8 cellular contexts compared by ENCODE assay signal in genomic region chr5:38846379-38846967, GRCh38. TPM values are rescaled to one million over a fixed set of nuclear protein-coding genes. Genes with fewer than 3 reads are reported as not detected.
A peak's percentile ranks its signal among the peaks of the same experiment; 100 is the strongest.
DNase-seq lines count a peak whose midpoint lies in the region; ATAC-seq and TF ChIP-seq lines count a peak whose summit lies in the region.

No MANE protein-coding gene starts in this region.

- H2AFZ ChIP-seq in H9 (ENCODE audit: low read length) (no peak overlapping the region), smooth muscle cell (ENCODE audit: low read depth) (peak overlapping the region; percentile 76)

- peak overlapping the region in 1 of 3 experiments; percentile 2; a peak in 1 of 7 replicates for H3K27ac Mint-ChIP-seq in H9
- H3K27ac Mint-ChIP-seq in activated naive CD8-positive, alpha-beta T cell treated with anti-CD3 and anti-CD28 coated beads for 36 hours = no peak overlapping the region

- H3K18ac ChIP-seq in H9 (ENCODE audit: insufficient read length, low read depth, low read length) = peak overlapping the region; percentile 49

- H4K20me1 ChIP-seq in H9 (ENCODE audit: control insufficient read depth, insufficient read depth, insufficient read length) (no peaks in the 10 kb centered on the region), smooth muscle cell (ENCODE audit: low read depth) (peaks cover 7% of the 10 kb centered on the region)

- H3F3A ChIP-seq in smooth muscle cell (ENCODE audit: low read depth) = no peaks in the 10 kb centered on the region

- peaks cover 44% of the 10 kb centered on the region for H3K27me3 Mint-ChIP-seq in H9 (ENCODE audit: low read depth)
- H3K27me3 Mint-ChIP-seq in activated naive CD8-positive, alpha-beta T cell treated with anti-CD3 and anti-CD28 coated beads for 36 hours = peaks cover 65% of the 10 kb centered on the region

- DNase-seq in H9 (peak; percentile 44), smooth muscle cell (lab: John Stamatoyannopoulos, UW; ENCODE audit: unreplicated experiment) (no peak), GF-D8 (lab: John Stamatoyannopoulos, UW) (no peak), LoVo (ENCODE audit: low spot score) (no peak), OCI-M1 (lab: John Stamatoyannopoulos, UW) (no peak)
- DNase-seq in activated naive CD8-positive, alpha-beta T cell treated with anti-CD3 and anti-CD28 coated beads for 36 hours = no peak

- H3K4me3 ChIP-seq in iPS-18a (ENCODE audit: low read length) (peak overlapping the region; percentile 67), smooth muscle cell (peak overlapping the region; percentile 92)

- H3K9me3 ChIP-seq in H9 (ENCODE audit: control insufficient read depth, low read depth, low read length) (no peaks in the 10 kb centered on the region), iPS-18a (ENCODE audit: control insufficient read depth, low read depth, low read length) (no peaks in the 10 kb centered on the region), smooth muscle cell (replicated peaks; ENCODE audit: low read depth) (no peaks in the 10 kb centered on the region)

- H3K4me1 ChIP-seq in H9 (ENCODE audit: insufficient read depth, low read length) = no peaks in the 10 kb centered on the region
- H3K4me1 ChIP-seq in iPS-18a (ENCODE audit: control insufficient read depth, low read depth, low read length) = no peaks in the 10 kb centered on the region
- H3K4me1 ChIP-seq in smooth muscle cell (ENCODE audit: low read depth) = no peaks in the 10 kb centered on the region

- H3K79me2 ChIP-seq in H9 (ENCODE audit: insufficient read depth, low read length) = no peaks in the 10 kb centered on the region
- H3K79me2 ChIP-seq in smooth muscle cell (ENCODE audit: low read depth) = peaks cover 70% of the 10 kb centered on the region

- H4K5ac ChIP-seq in H9 (ENCODE audit: insufficient read length, low read depth, low read length) = no peak overlapping the region

- H3K36me3 Mint-ChIP-seq in H9 (ENCODE audit: insufficient read depth in 1 of 3, low read depth in 3 of 3) = no peaks in the 10 kb centered on the region
- H3K36me3 Mint-ChIP-seq in activated naive CD8-positive, alpha-beta T cell treated with anti-CD3 and anti-CD28 coated beads for 36 hours = peaks cover 2% of the 10 kb centered on the region

- H3K27me3 ChIP-seq in H9 (ENCODE audit: insufficient read depth, low read length) (peaks cover 4% of the 10 kb centered on the region; the same call in 1 of the 2 replicates), iPS-18a (ENCODE audit: control insufficient read depth, insufficient read depth, low read length) (peaks cover 43% of the 10 kb centered on the region), smooth muscle cell (ENCODE audit: low read depth) (no peaks in the 10 kb centered on the region)

- H3K27ac ChIP-seq in H9 (ENCODE audit: insufficient read length, low read depth, low read length) (no peak overlapping the region), iPS-18a (ENCODE audit: low read length) (no peak overlapping the region), smooth muscle cell (ENCODE audit: low read depth) (peak overlapping the region; percentile 88)

- no peak overlapping the region for H4K91ac ChIP-seq in H9 (ENCODE audit: insufficient read length, low read depth, low read length)

- no peak overlapping the region for H3K4ac ChIP-seq in H9 (ENCODE audit: low read depth, low read length)

- H2BK120ac ChIP-seq in H9 (ENCODE audit: low read depth, low read length, poor library complexity, severe bottlenecking) = no peak overlapping the region

- H3K56ac ChIP-seq in H9 (ENCODE audit: insufficient read length, low read depth, low read length) = no peak overlapping the region

- H3K9ac ChIP-seq in H9 (ENCODE audit: extremely low read depth, insufficient read length, low read length) = no peak overlapping the region
- no peak overlapping the region for H3K9ac ChIP-seq in iPS-18a (ENCODE audit: low read length)
- H3K9ac ChIP-seq in smooth muscle cell (ENCODE audit: low read depth) = peak overlapping the region; percentile 91

- no CpG with 5 or more reads among the region's 22 CpGs for WGBS in H9 (ENCODE audit: extremely low coverage, insufficient read length, low lambda C conversion rate)
- WGBS in smooth muscle cell (ENCODE audit: low lambda C conversion rate) = 22% methylated on average over 22 of the region's 22 CpGs

- no peaks in the 10 kb centered on the region for H3K79me1 ChIP-seq in H9 (ENCODE audit: insufficient read depth, low read depth, low read length, poor library complexity, severe bottlenecking)

- H2AK5ac ChIP-seq in H9 (ENCODE audit: insufficient read length, low read length) = no peak overlapping the region

- H2BK12ac ChIP-seq in H9 (ENCODE audit: insufficient read length, low read depth, low read length) = no peak overlapping the region

- no peak overlapping the region for H3T11ph ChIP-seq in H9 (ENCODE audit: low read length)

- H3K14ac ChIP-seq in H9 (ENCODE audit: insufficient read depth, low read length) = 0 out of 2 replicates have a peak overlapping the region, but pooled peaks have one; percentile 78

- H3K9me3 Mint-ChIP-seq in H9 = peaks cover 3 to 5% of the 10 kb centered on the region in 2 experiments; a peak in 4 of 5 replicates
- peaks cover 2% of the 10 kb centered on the region for H3K9me3 Mint-ChIP-seq in activated naive CD8-positive, alpha-beta T cell treated with anti-CD3 and anti-CD28 coated beads for 36 hours

- no peak overlapping the region for H4K8ac ChIP-seq in H9 (replicated peaks; ENCODE audit: insufficient read length, low read depth, low read length)

- no peak for ATAC-seq in GM19395 (IDR thresholded peaks at IDR 0.05; ENCODE audit: unreplicated experiment)

- H2BK20ac ChIP-seq in H9 (ENCODE audit: low read depth, low read length, poor library complexity, severe bottlenecking) = no peak overlapping the region

- H3K23ac ChIP-seq in H9 (ENCODE audit: insufficient read length, low read depth, low read length) = no peak overlapping the region

- no peaks in the 10 kb centered on the region for H3K36me3 ChIP-seq in iPS-18a (ENCODE audit: control insufficient read depth, low read depth, low read length)
- no peaks in the 10 kb centered on the region for H3K36me3 ChIP-seq in smooth muscle cell (ENCODE audit: low read depth)

- H2BK5ac ChIP-seq in H9 (ENCODE audit: insufficient read length, low read length) = no peak overlapping the region

- peaks cover 15% of the 10 kb centered on the region for H3K23me2 ChIP-seq in H9 (ENCODE audit: insufficient read length, low read depth, low read length, poor library complexity, severe bottlenecking)

- H3K4me1 Mint-ChIP-seq in H9 = peaks cover 6 to 13% of the 10 kb centered on the region in 2 experiments; a peak in 3 of 4 replicates
- H3K4me1 Mint-ChIP-seq in activated naive CD8-positive, alpha-beta T cell treated with anti-CD3 and anti-CD28 coated beads for 36 hours = peaks cover 4% of the 10 kb centered on the region

- peak overlapping the region; percentile 77 for H3K4me2 ChIP-seq in H9 (ENCODE audit: insufficient read depth, insufficient read length, low read length)
- peak overlapping the region; percentile 93 for H3K4me2 ChIP-seq in smooth muscle cell

- H2BK15ac ChIP-seq in H9 (ENCODE audit: low read depth, low read length) = no peak overlapping the region

- no peak for TF ChIP-seq CTCF in H9 (conservative IDR thresholded peaks at IDR 0.05)
- TF ChIP-seq CTCF in smooth muscle cell (IDR thresholded peaks at IDR 0.05; ENCODE audit: borderline replicate concordance, insufficient read depth, poor library complexity, severe bottlenecking) = no peak

- peak overlapping the region; percentile 79 to 89 for H3K4me3 Mint-ChIP-seq in H9
- H3K4me3 Mint-ChIP-seq in activated naive CD8-positive, alpha-beta T cell treated with anti-CD3 and anti-CD28 coated beads for 36 hours = peak overlapping the region; percentile 64

RNA-seq across cellular contexts. Expression of gene OSMR, which starts 0.7 kb away (rescaled TPM):
- total RNA-seq in H9 (2021) = 1.5 and 1.6 TPM in 2 replicates
- not detected for total RNA-seq in activated naive CD8-positive, alpha-beta T cell treated with anti-CD3 and anti-CD28 coated beads for 36 hours
- 48.4 and 52.5 TPM in 2 replicates for total RNA-seq in smooth muscle cell
- polyA plus RNA-seq in smooth muscle cell = 31.3 and 31.8 TPM in 2 replicates

Comparison
In these comparisons a context has a peak if more than half of its experiments do, and no peak if none do; other contexts are left out.
1. RNA of gene OSMR, which starts 0.7 kb away (total RNA-seq): 48.4 to 52.5 TPM in smooth muscle cell; 1.5 to 1.6 TPM in H9 and not detected in activated naive CD8-positive, alpha-beta T cell treated with anti-CD3 and anti-CD28 coated beads for 36 hours; every median in the first group is over 10 times any median in the second.